ENCODE assay signal across 6 cellular contexts in genomic region chr12:55818140-55818728, GRCh38. TPM values are rescaled to one million over a fixed set of nuclear protein-coding genes. Genes with fewer than 3 reads are reported as not detected.
A peak's percentile ranks its signal among the peaks of the same experiment; 100 is the strongest.
DNase-seq lines count a peak whose midpoint lies in the region; ATAC-seq and TF ChIP-seq lines count a peak whose summit lies in the region.

No MANE protein-coding gene starts in this region.

- no peak for TF ChIP-seq CTCF in coronary artery (IDR thresholded peaks at IDR 0.05)

- DNase-seq in coronary artery (ENCODE audit: low spot score) (no peak), renal cortical epithelial cell (ENCODE audit: low read depth) (peak; percentile 23), UCSD-AML1 (lab: John Stamatoyannopoulos, UW; ENCODE audit: unreplicated experiment) (no peak), NCI-H345 treated with DMSO at 0.1 percent for 48 hours (lab: John Stamatoyannopoulos, UW; ENCODE audit: unreplicated experiment) (no peak)

- H3K4me3 ChIP-seq in coronary artery = peak overlapping the region; percentile 87

- peak overlapping the region; percentile 67 to 90 for H3K27ac ChIP-seq in coronary artery

- ATAC-seq in GM19328 (IDR thresholded peaks at IDR 0.05; ENCODE audit: unreplicated experiment) = peak; percentile 30
- peak; percentile 15 for ATAC-seq in HG03457 (IDR thresholded peaks at IDR 0.05; ENCODE audit: unreplicated experiment)

RNA-seq across cellular contexts. Expression of gene ORMDL2, which starts 0.4 kb away (rescaled TPM):
- total RNA-seq in renal cortical epithelial cell = 35.5 and 67.0 TPM in 2 replicates

RNA-seq across cellular contexts. Expression of gene SARNP, which starts 0.7 kb away (rescaled TPM):
- 123 and 141 TPM in 2 replicates for total RNA-seq in renal cortical epithelial cell

RNA-seq across cellular contexts. Expression of gene DNAJC14, which starts 11.2 kb away (rescaled TPM):
- 65.5 and 66.7 TPM in 2 replicates for total RNA-seq in renal cortical epithelial cell

RNA-seq across cellular contexts. Expression of gene MMP19, which starts 24.5 kb away (rescaled TPM):
- total RNA-seq in renal cortical epithelial cell = 1.0 and 2.6 TPM in 2 replicates
